Comparison of ENCODE assay signal across 9 cellular contexts in the genomic region with DNA sequence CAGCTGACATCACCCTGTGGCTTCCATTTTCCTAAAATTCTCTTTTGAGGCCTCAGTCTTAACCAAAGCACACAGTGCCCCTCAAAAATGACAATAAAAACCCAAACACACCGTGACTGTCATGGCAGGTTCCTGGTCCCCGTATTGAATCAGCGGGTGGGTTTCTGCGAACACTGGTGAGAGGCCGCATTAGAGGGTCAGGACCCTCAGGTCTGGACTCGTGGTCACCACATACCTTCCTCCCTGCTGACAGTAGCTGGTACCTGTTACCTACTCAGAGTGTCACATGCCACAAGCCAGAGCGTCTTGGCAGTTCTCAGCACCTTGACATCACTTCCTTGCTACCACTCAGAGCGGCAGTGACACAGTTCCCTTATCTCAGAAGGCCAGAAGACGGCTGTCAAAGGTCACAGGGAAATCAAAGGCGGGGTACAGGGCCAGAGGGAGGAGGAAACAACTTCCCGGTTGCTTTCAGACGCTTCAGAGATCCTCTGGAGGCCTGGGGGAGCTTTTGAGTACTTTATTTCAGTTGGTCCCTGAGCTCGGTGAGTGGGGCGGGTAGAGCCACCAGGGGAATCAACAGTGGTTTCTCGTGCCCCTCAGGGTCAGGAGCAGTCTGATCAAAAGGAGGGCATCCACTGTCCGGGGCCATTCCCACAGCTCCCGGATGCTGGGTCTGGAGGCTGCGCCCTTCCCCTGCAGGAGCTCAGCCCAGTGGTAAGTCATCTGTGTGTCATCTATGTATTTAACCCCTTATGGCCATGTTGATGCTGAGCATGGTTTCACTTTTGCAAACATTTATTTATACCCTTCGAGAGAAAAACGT. TPM values are rescaled to one million over a fixed set of nuclear protein-coding genes. Genes with fewer than 3 reads are reported as not detected.
DNase-seq lines count a peak whose midpoint lies in the region; ATAC-seq and TF ChIP-seq lines count a peak whose summit lies in the region.
"Had no signal": no experiment of that assay in that cellular context is flagged by ENCODE, and none has a peak within 500 bp of the region (broad histone marks: within the 10 kb centered on the region; RNA-seq: fewer than 3 reads in every experiment).

A gene (minus strand): TSS at position 281 of the 826 bp plus-strand sequence.
A gene with protein sequence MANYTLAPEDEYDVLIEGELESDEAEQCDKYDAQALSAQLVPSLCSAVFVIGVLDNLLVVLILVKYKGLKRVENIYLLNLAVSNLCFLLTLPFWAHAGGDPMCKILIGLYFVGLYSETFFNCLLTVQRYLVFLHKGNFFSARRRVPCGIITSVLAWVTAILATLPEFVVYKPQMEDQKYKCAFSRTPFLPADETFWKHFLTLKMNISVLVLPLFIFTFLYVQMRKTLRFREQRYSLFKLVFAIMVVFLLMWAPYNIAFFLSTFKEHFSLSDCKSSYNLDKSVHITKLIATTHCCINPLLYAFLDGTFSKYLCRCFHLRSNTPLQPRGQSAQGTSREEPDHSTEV (plus strand): TSS at position 474 of the 826 bp plus-strand sequence. CDS start 821 bp downstream, outside the sequence.

- H3K9me3 ChIP-seq in PC-9 (ENCODE audit: insufficient read depth, low read depth): 0 out of 2 replicates have a peak, but pooled peaks cover 3% of the 10 kb centered on the region

- H3K27me3 Mint-ChIP-seq in MCF 10A (ENCODE audit: insufficient read depth, unreplicated experiment): no peaks in the 10 kb centered on the region

- CTCF ChIA-PET in GM10248 (lab: Yijun Ruan, JAX) (interaction anchor here (1.0 to 2.0 kb wide), 4 partner anchors 17 to 37 kb away, joined by 3 to 6 read pairs (median 4); no protein-coding TSS in a partner anchor), PC-9 (lab: Charles Lee) (no interaction called here), MCF 10A (lab: Yijun Ruan, JAX) (interaction anchor here (0.6 to 0.8 kb wide), 3 partner anchors 14 to 1015 kb away, joined by 3 to 4 read pairs (median 3); no protein-coding TSS in a partner anchor)

- peak within 1 kb of the TSS; percentile 88 for H3K4me2 ChIP-seq in PC-9

- TSS peak; percentile 64 for BruUV-seq in PC-9 (replicated peaks; lab: Mats Ljungman, UMichigan)
- BruUV-seq in MCF 10A (replicated peaks; lab: Mats Ljungman, UMichigan): no TSS peak

- DNase-seq in GM10248 (ENCODE audit: extremely low spot score) (peak; percentile 56), PC-9 (peak; percentile 25 to 89), iris pigment epithelial cell (ENCODE audit: low read depth) (peak; percentile 50), NCI-H1436 treated with DMSO at 0.1 percent for 48 hours (lab: John Stamatoyannopoulos, UW) (no peak), MCF 10A (ENCODE audit: unreplicated experiment) (no peak), NCI-H748 (lab: John Stamatoyannopoulos, UW; ENCODE audit: unreplicated experiment) (no peak)
- peak; percentile 17 to 62 for DNase-seq in activated naive CD4-positive, alpha-beta T cell treated with anti-CD3 and anti-CD28 coated beads, Interleukin-2, amount 50 U/mL, for 72 hours (ENCODE audit: low spot score in 2 of 2)
- peak; percentile 16 to 22 for DNase-seq in stimulated activated CD4-positive, alpha-beta T cell treated with anti-CD3 and anti-CD28 coated beads, Interleukin-15, amount 100 ng/mL, for 48 hours (ENCODE audit: low read depth in 2 of 2)

- H2AFZ ChIP-seq in PC-9: peak within 1 kb of the TSS; percentile 80

- peak within 1 kb of the TSS; percentile 58 for H3K4me3 ChIP-seq in PC-9

- peaks cover 42% of the 10 kb centered on the region for H3F3A ChIP-seq in PC-9 (ENCODE audit: insufficient read depth, low read depth)

- POLR2A ChIA-PET in GM10248 (lab: Yijun Ruan, JAX) (no interaction called here), PC-9 (lab: Charles Lee; ENCODE audit: unreplicated experiment) (no interaction called here), MCF 10A (lab: Yijun Ruan, JAX) (no interaction called here)

- peaks cover 65% of the 10 kb centered on the region for H3K79me2 ChIP-seq in PC-9 (ENCODE audit: low read depth)

- intact Hi-C loops in PC-9 (cut with micrococcal nuclease; ENCODE audit: unreplicated experiment): no loop called here
- intact Hi-C loops in MCF 10A (cut with micrococcal nuclease): no loop called here

- no peaks in the 10 kb centered on the region for H3K4me1 Mint-ChIP-seq in MCF 10A (ENCODE audit: insufficient read depth, unreplicated experiment)

- H3K36me3 Mint-ChIP-seq in activated naive CD4-positive, alpha-beta T cell treated with anti-CD3 and anti-CD28 coated beads, Interleukin-2, amount 50 U/mL, for 72 hours: peaks cover 4 to 7% of the 10 kb centered on the region in 2 donors
- H3K36me3 Mint-ChIP-seq in MCF 10A (ENCODE audit: insufficient read depth, unreplicated experiment): no peaks in the 10 kb centered on the region

- H3K27me3 ChIP-seq in PC-9 (ENCODE audit: insufficient read depth, low read depth): no peaks in the 10 kb centered on the region

- H3K36me3 ChIP-seq in PC-9 (ENCODE audit: low read depth): peaks cover 8% of the 10 kb centered on the region

- TF ChIP-seq CTCF in GM10248 (IDR thresholded peaks at IDR 0.05; ENCODE audit: control extremely low read depth, extremely low read depth, low read depth, missing control alignments) (no peak), PC-9 (conservative IDR thresholded peaks at IDR 0.05) (no peak), MCF 10A (IDR thresholded peaks at IDR 0.05; ENCODE audit: unreplicated experiment) (no peak)

- no peak within 1 kb of the TSS for H3K4me3 Mint-ChIP-seq in MCF 10A (ENCODE audit: unreplicated experiment)

- ATAC-seq in activated naive CD4-positive, alpha-beta T cell treated with anti-CD3 and anti-CD28 coated beads, Interleukin-2, amount 50 U/mL, for 72 hours: peak; percentile 88 to 90

- no peaks in the 10 kb centered on the region for H4K20me1 ChIP-seq in PC-9 (ENCODE audit: insufficient read depth)

- peak within 1 kb of the TSS; percentile 86 for H3K27ac ChIP-seq in PC-9

- H3K9me3 Mint-ChIP-seq in activated naive CD4-positive, alpha-beta T cell treated with anti-CD3 and anti-CD28 coated beads, Interleukin-2, amount 50 U/mL, for 72 hours: peaks cover 0 to 4% of the 10 kb centered on the region in 2 donors
- no peaks in the 10 kb centered on the region for H3K9me3 Mint-ChIP-seq in MCF 10A (ENCODE audit: unreplicated experiment)

- H3K9me2 ChIP-seq in PC-9 (ENCODE audit: insufficient read depth): no peaks in the 10 kb centered on the region

- H3K27ac Mint-ChIP-seq in activated naive CD4-positive, alpha-beta T cell treated with anti-CD3 and anti-CD28 coated beads, Interleukin-2, amount 50 U/mL, for 72 hours: peak within 1 kb of the TSS; percentile 72 to 88
- no peak within 1 kb of the TSS for H3K27ac Mint-ChIP-seq in MCF 10A (ENCODE audit: low read depth, unreplicated experiment)

- H3K4me1 ChIP-seq in PC-9 (replicated peaks; ENCODE audit: insufficient read depth): peaks cover 67% of the 10 kb centered on the region

RNA-seq across cellular contexts. Expression of the second gene that starts in this region (rescaled TPM):
- total RNA-seq in PC-9 (2021) (1.2 TPM in 2 replicates), MCF 10A (2022) (not detected in 2 replicates)
- 1 to 10 TPM in 1 of 2 donors, under 1 TPM in 1; 0.72 to 1.4 TPM for total RNA-seq in activated naive CD4-positive, alpha-beta T cell treated with anti-CD3 and anti-CD28 coated beads, Interleukin-2, amount 50 U/mL, for 72 hours
- total RNA-seq: renal cortical epithelial cell had no signal

Comparison
In these comparisons a context has a peak if more than half of its experiments do, and no peak if none do; other contexts are left out.
1. DNase-seq: peak in GM10248 (single experiment), PC-9 (2 of 2), activated naive CD4-positive, alpha-beta T cell treated with anti-CD3 and anti-CD28 coated beads, Interleukin-2, amount 50 U/mL, for 72 hours (2 of 2), iris pigment epithelial cell (single experiment) and stimulated activated CD4-positive, alpha-beta T cell treated with anti-CD3 and anti-CD28 coated beads, Interleukin-15, amount 100 ng/mL, for 48 hours (2 of 2); none in NCI-H1436 treated with DMSO at 0.1 percent for 48 hours (single experiment), MCF 10A (single experiment) and NCI-H748 (single experiment).